3 cellular contexts compared by ENCODE assay signal in the genomic region with DNA sequence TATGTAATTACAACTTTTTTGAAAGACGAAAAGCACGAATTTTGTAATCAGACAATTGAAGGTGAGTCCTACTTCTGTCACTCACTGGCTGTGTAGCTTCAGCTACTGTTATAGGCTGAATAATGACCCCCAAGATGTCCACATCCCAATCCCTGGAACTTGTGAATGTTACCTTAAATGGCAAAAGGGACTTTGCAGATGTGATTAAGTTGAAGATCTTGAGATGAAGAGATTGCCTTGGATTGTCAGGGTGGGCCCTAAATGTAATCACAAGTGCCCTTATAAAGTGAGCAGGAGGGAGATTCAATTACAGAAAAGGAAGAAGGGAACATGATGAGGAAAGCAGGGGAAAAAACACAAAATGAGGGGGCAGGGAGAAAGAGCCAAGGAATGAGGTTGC.
"Had no signal": no experiment of that assay in that cellular context is flagged by ENCODE, and none has a peak within 500 bp of the region (broad histone marks: within the 10 kb centered on the region; RNA-seq: fewer than 3 reads in every experiment).

No MANE protein-coding gene starts in this region.

- DNase-seq: GDM1, GF-D8 had no signal

- ATAC-seq: GM12878 had no signal

- H3K4me3 ChIP-seq: GM12878 had no signal
